In genomic region chr11:128553662-128554392, GRCh38 we compare ENCODE assay signal across 1 cellular context.
TF ChIP-seq lines count a peak whose summit lies in the region.

No MANE protein-coding gene starts in this region.

TF ChIP-seq in Ishikawa, 13 proteins besides CTCF, POLR2A, EP300 and RAD21 (continued from another document):
- no peak for TF ChIP-seq REST (IDR thresholded peaks at IDR 0.05; ENCODE audit: low read depth)
- TF ChIP-seq MAX (IDR thresholded peaks at IDR 0.05), result no peak
- no peak for TF ChIP-seq CREB1 (IDR thresholded peaks at IDR 0.05; ENCODE audit: low read depth)
- TF ChIP-seq YY1 (IDR thresholded peaks at IDR 0.05; ENCODE audit: low read depth), result no peak
- no peak for TF ChIP-seq FOXM1 (IDR thresholded peaks at IDR 0.05; ENCODE audit: borderline replicate concordance, low read depth)
- TF ChIP-seq ZBTB7A (IDR thresholded peaks at IDR 0.05; ENCODE audit: low read depth), result no peak
- TF ChIP-seq CEBPB (IDR thresholded peaks at IDR 0.05), result no peak
- TF ChIP-seq TEAD4 (IDR thresholded peaks at IDR 0.05), result no peak
- TF ChIP-seq TAF1 (IDR thresholded peaks at IDR 0.05; ENCODE audit: low read depth), result no peak
- TF ChIP-seq EGR1 (IDR thresholded peaks at IDR 0.05), result no peak
